ENCODE assay signal across 21 cellular contexts in genomic region chr5:96143450-96143849, GRCh38.
DNase-seq lines count a peak whose midpoint lies in the region; ATAC-seq and TF ChIP-seq lines count a peak whose summit lies in the region.
"Had no signal": no experiment of that assay in that cellular context is flagged by ENCODE, and none has a peak within 500 bp of the region (broad histone marks: within the 10 kb centered on the region; RNA-seq: fewer than 3 reads in every experiment).

No MANE protein-coding gene starts in this region.

- DNase-seq in GM04504 (ENCODE audit: low read depth) (peak; percentile 25), NCI-H460 (ENCODE audit: extremely low read depth, low read depth) (peak; percentile 22), fibroblast of gingiva (ENCODE audit: low read depth) (peak; percentile 22), suprapubic skin (ENCODE audit: low spot score in 2 of 2) (no peak), T-cell (no peak), foreskin melanocyte (no peak), endodermal cell (no peak)
- DNase-seq: activated CD4-positive, alpha-beta T cell treated with anti-CD3 and anti-CD28 coated beads, Interleukin-2, amount 50 U/mL, for 4 hours; activated naive CD4-positive, alpha-beta T cell treated with Interleukin-2 at 50 U/mL for 16 hours; caudate nucleus; GF-D8; H9; head of caudate nucleus; KBM-7; NCI-H2029; NCI-H524; right cardiac atrium; SHP77; stimulated activated naive CD4-positive, alpha-beta T cell; tibial artery had no signal

- H3K4me3 ChIP-seq in suprapubic skin (no peak overlapping the region), endodermal cell (ENCODE audit: low read length) (no peak overlapping the region)
- H3K4me3 ChIP-seq: BLaER1 treated with 17β-estradiol and CSF1 and Interleukin-3, amounts not matched to agents 10 nM and 100 nM; tibial artery had no signal

- H3K27me3 ChIP-seq in suprapubic skin (no peaks in the 10 kb centered on the region), endodermal cell (ENCODE audit: control insufficient read depth, insufficient read depth, low read length, poor library complexity, severe bottlenecking) (no peaks in the 10 kb centered on the region)
- H3K27me3 ChIP-seq: BLaER1 treated with 17β-estradiol and CSF1 and Interleukin-3, amounts not matched to agents 10 nM and 100 nM; tibial artery had no signal

- TF ChIP-seq POLR2A in suprapubic skin (IDR thresholded peaks at IDR 0.05): no peak

- TF ChIP-seq EP300 in suprapubic skin (IDR thresholded peaks at IDR 0.05): no peak

- no peaks in the 10 kb centered on the region for H3K4me1 Mint-ChIP-seq in T-cell
- H3K4me1 Mint-ChIP-seq in endodermal cell: peaks cover 4% of the 10 kb centered on the region

- WGBS in suprapubic skin: 72% methylated on average over 2 of the region's 2 CpGs
- 88% methylated on average over 2 of the region's 2 CpGs; no CpG with 5 or more reads in 1 of the 2 experiments for WGBS in endodermal cell (ENCODE audit: insufficient coverage in 1 of 2, insufficient read length in 1 of 2), 2 experiments

- H3K36me3 ChIP-seq in suprapubic skin (no peaks in the 10 kb centered on the region), endodermal cell (ENCODE audit: control insufficient read depth, insufficient read depth, low read length) (no peaks in the 10 kb centered on the region)
- H3K36me3 ChIP-seq: BLaER1 treated with 17β-estradiol and CSF1 and Interleukin-3, amounts not matched to agents 10 nM and 100 nM; tibial artery had no signal

- CTCF ChIA-PET in T-cell (lab: Charles Lee): no interaction called here

- peaks cover 5 to 22% of the 10 kb centered on the region in 2 donors for H3K27me3 Mint-ChIP-seq in T-cell
- H3K27me3 Mint-ChIP-seq in endodermal cell (ENCODE audit: insufficient read depth): no peaks in the 10 kb centered on the region

- no peak overlapping the region for H3K9ac ChIP-seq in endodermal cell (ENCODE audit: extremely low read depth, low read length, poor library complexity, severe bottlenecking)
- H3K9ac ChIP-seq: BLaER1 treated with 17β-estradiol and CSF1 and Interleukin-3, amounts not matched to agents 10 nM and 100 nM had no signal

- ATAC-seq in T-cell (replicated peaks in 1 of 4): no peak
- ATAC-seq: right cardiac atrium had no signal

- H3K9me3 ChIP-seq in suprapubic skin: no peaks in the 10 kb centered on the region
- H3K9me3 ChIP-seq in endodermal cell (ENCODE audit: control insufficient read depth, low read length): no peaks in the 10 kb centered on the region
- H3K9me3 ChIP-seq: BLaER1 treated with 17β-estradiol and CSF1 and Interleukin-3, amounts not matched to agents 10 nM and 100 nM; tibial artery had no signal

- no peaks in the 10 kb centered on the region for H3K36me3 Mint-ChIP-seq in T-cell
- no peaks in the 10 kb centered on the region for H3K36me3 Mint-ChIP-seq in endodermal cell (ENCODE audit: low read depth)

- H3K9me3 Mint-ChIP-seq in T-cell (no peaks in the 10 kb centered on the region), endodermal cell (no peaks in the 10 kb centered on the region)
- H3K9me3 Mint-ChIP-seq: H9 had no signal

- H3K27ac ChIP-seq in suprapubic skin: peak overlapping the region; percentile 21
- H3K27ac ChIP-seq in endodermal cell (ENCODE audit: low read depth, low read length): no peak overlapping the region
- H3K27ac ChIP-seq: BLaER1 treated with 17β-estradiol and CSF1 and Interleukin-3, amounts not matched to agents 10 nM and 100 nM; tibial artery had no signal

- no peak overlapping the region for H3K27ac Mint-ChIP-seq in T-cell
- H3K27ac Mint-ChIP-seq in endodermal cell: no peak overlapping the region

- TF ChIP-seq CTCF in suprapubic skin (IDR thresholded peaks at IDR 0.05) (no peak), endodermal cell (conservative IDR thresholded peaks at IDR 0.05) (no peak)

- H3K4me1 ChIP-seq in suprapubic skin: peaks cover 46% of the 10 kb centered on the region
- H3K4me1 ChIP-seq in endodermal cell (ENCODE audit: control insufficient read depth, insufficient read depth, low read length): no peaks in the 10 kb centered on the region

- POLR2A ChIA-PET in T-cell (lab: Charles Lee): no interaction called here

- H3K4me3 Mint-ChIP-seq in T-cell: no peak overlapping the region
- no peak overlapping the region for H3K4me3 Mint-ChIP-seq in endodermal cell
- H3K4me3 Mint-ChIP-seq: H9 had no signal

Comparison
In these comparisons a context has a peak if more than half of its experiments do, and no peak if none do; other contexts are left out.
1. DNase-seq: peak in GM04504 (single experiment), NCI-H460 (single experiment) and fibroblast of gingiva (single experiment); none in suprapubic skin (0 of 2), T-cell (0 of 34), foreskin melanocyte (single experiment) and endodermal cell (single experiment).